In genomic region chr16:339680-340079, GRCh38 we compare ENCODE assay signal across 11 cellular contexts. TPM values are rescaled to one million over a fixed set of nuclear protein-coding genes. Genes with fewer than 3 reads are reported as not detected.
DNase-seq lines count a peak whose midpoint lies in the region; ATAC-seq and TF ChIP-seq lines count a peak whose summit lies in the region.
"Had no signal": no experiment of that assay in that cellular context is flagged by ENCODE, and none has a peak within 500 bp of the region (broad histone marks: within the 10 kb centered on the region; RNA-seq: fewer than 3 reads in every experiment).

No MANE protein-coding gene starts in this region.

- H3F3A ChIP-seq in Loucy (ENCODE audit: low read depth) = no peaks in the 10 kb centered on the region

- H3K27ac ChIP-seq in CD4-positive, alpha-beta memory T cell (ENCODE audit: low read depth, low read length) = no peak overlapping the region
- H3K27ac ChIP-seq: right lobe of liver, suprapubic skin had no signal

- peaks cover 38 to 78% (median 59%) of the 10 kb centered on the region in 4 donors for H3K4me1 Mint-ChIP-seq in CD4-positive, alpha-beta memory T cell
- H3K4me1 Mint-ChIP-seq in activated CD4-positive, alpha-beta memory T cell treated with anti-CD3 and anti-CD28 coated beads, Interleukin-2, amount 10 ng/mL, durations not matched to agents 7 days and 5 days = peaks cover 47% of the 10 kb centered on the region
- peaks cover 54 to 55% of the 10 kb centered on the region in 2 donors for H3K4me1 Mint-ChIP-seq in natural killer cell treated with Interleukin-12 subunit alpha and Interleukin-12 subunit beta and Interleukin-15 and Interleukin-18, amount 100 ng/mL, for 72 hours (ENCODE audit: low read depth in 2 of 2)

- peaks cover 55% of the 10 kb centered on the region for H3K79me2 ChIP-seq in Loucy (ENCODE audit: insufficient read depth, low read length)

- H3K36me3 Mint-ChIP-seq in CD4-positive, alpha-beta memory T cell = peaks cover 8 to 26% of the 10 kb centered on the region in 2 donors
- H3K36me3 Mint-ChIP-seq in activated CD4-positive, alpha-beta memory T cell treated with anti-CD3 and anti-CD28 coated beads, Interleukin-2, amount 10 ng/mL, durations not matched to agents 7 days and 5 days (ENCODE audit: low read depth) = peaks cover 34% of the 10 kb centered on the region
- H3K36me3 Mint-ChIP-seq in natural killer cell treated with Interleukin-12 subunit alpha and Interleukin-12 subunit beta and Interleukin-15 and Interleukin-18, amount 100 ng/mL, for 72 hours = no peaks in the 10 kb centered on the region

- H4K20me1 ChIP-seq in Loucy (ENCODE audit: insufficient read depth, low read length, poor library complexity, severe bottlenecking) = no peaks in the 10 kb centered on the region

- intact Hi-C loops in CD4-positive, alpha-beta memory T cell (cut with micrococcal nuclease) = no loop called here

- no peaks in the 10 kb centered on the region for H3K9me3 ChIP-seq in CD4-positive, alpha-beta memory T cell (ENCODE audit: control insufficient read depth in 1 of 2, low read length in 2 of 2)
- no peaks in the 10 kb centered on the region for H3K9me3 ChIP-seq in Loucy (ENCODE audit: insufficient read depth, low read depth, low read length)
- H3K9me3 ChIP-seq: right lobe of liver, suprapubic skin had no signal

- POLR2A ChIA-PET in CD4-positive, alpha-beta memory T cell (lab: Charles Lee; ENCODE audit: partially characterized antibody) = no interaction called here
- POLR2A ChIA-PET in activated CD4-positive, alpha-beta memory T cell treated with anti-CD3 and anti-CD28 coated beads, Interleukin-2, amount 10 ng/mL, durations not matched to agents 7 days and 5 days (lab: Charles Lee) = no interaction called here

- CTCF ChIA-PET in CD4-positive, alpha-beta memory T cell (lab: Charles Lee; ENCODE audit: partially characterized antibody) = no interaction called here
- CTCF ChIA-PET in activated CD4-positive, alpha-beta memory T cell treated with anti-CD3 and anti-CD28 coated beads, Interleukin-2, amount 10 ng/mL, durations not matched to agents 7 days and 5 days (lab: Charles Lee) = no interaction called here

- peaks cover 10% of the 10 kb centered on the region for H3K36me3 ChIP-seq in CD4-positive, alpha-beta memory T cell (ENCODE audit: insufficient read depth, low read length)
- H3K36me3 ChIP-seq in Loucy (ENCODE audit: insufficient read depth, low read length) = no peaks in the 10 kb centered on the region

- peaks cover 54% of the 10 kb centered on the region for H3K4me1 ChIP-seq in CD4-positive, alpha-beta memory T cell (ENCODE audit: insufficient read depth, low read length)
- H3K4me1 ChIP-seq in Loucy (ENCODE audit: insufficient read depth, low read length, poor library complexity, severe bottlenecking) = peaks cover 22% of the 10 kb centered on the region
- H3K4me1 ChIP-seq: right lobe of liver had no signal

- H3K4me2 ChIP-seq in Loucy (ENCODE audit: low read depth, low read length, poor library complexity, severe bottlenecking) = peak overlapping the region; percentile 31

- no peak overlapping the region for H2AFZ ChIP-seq in Loucy (ENCODE audit: low read length)

- H3K27ac Mint-ChIP-seq in CD4-positive, alpha-beta memory T cell = peak overlapping the region in 6 of 7 donors; percentile 38 to 87 (median 72)
- peak overlapping the region; percentile 16 for H3K27ac Mint-ChIP-seq in activated CD4-positive, alpha-beta memory T cell treated with anti-CD3 and anti-CD28 coated beads, Interleukin-2, amount 10 ng/mL, durations not matched to agents 7 days and 5 days
- peak overlapping the region; percentile 33 to 56 for H3K27ac Mint-ChIP-seq in natural killer cell treated with Interleukin-12 subunit alpha and Interleukin-12 subunit beta and Interleukin-15 and Interleukin-18, amount 100 ng/mL, for 72 hours

- H3K4me3 ChIP-seq in CD4-positive, alpha-beta memory T cell (ENCODE audit: low read length in 2 of 2) = no peak overlapping the region
- H3K4me3 ChIP-seq in Loucy (ENCODE audit: low read length, poor library complexity, severe bottlenecking) = no peak overlapping the region
- H3K4me3 ChIP-seq: right lobe of liver, suprapubic skin had no signal

- peak overlapping the region in 7 of 8 donors; percentile 19 to 89 (median 68) for H3K4me3 Mint-ChIP-seq in CD4-positive, alpha-beta memory T cell
- no peak overlapping the region for H3K4me3 Mint-ChIP-seq in activated CD4-positive, alpha-beta memory T cell treated with anti-CD3 and anti-CD28 coated beads, Interleukin-2, amount 10 ng/mL, durations not matched to agents 7 days and 5 days
- H3K4me3 Mint-ChIP-seq in natural killer cell treated with Interleukin-12 subunit alpha and Interleukin-12 subunit beta and Interleukin-15 and Interleukin-18, amount 100 ng/mL, for 72 hours = peak overlapping the region; percentile 60

- no peak for TF ChIP-seq CTCF in Loucy (conservative IDR thresholded peaks at IDR 0.05; ENCODE audit: low read length)

- DNase-seq in CD4-positive, alpha-beta memory T cell = peak in 1 of 5 donors; percentile 21
- DNase-seq in activated CD4-positive, alpha-beta memory T cell treated with anti-CD3 and anti-CD28 coated beads, Interleukin-2, amount 10 ng/mL, durations not matched to agents 7 days and 5 days = no peak
- DNase-seq in natural killer cell treated with Interleukin-12 subunit alpha and Interleukin-12 subunit beta and Interleukin-15 and Interleukin-18, amount 100 ng/mL, for 72 hours (ENCODE audit: low spot score) = no peak
- no peak for DNase-seq in stimulated activated CD4-positive, alpha-beta T cell treated with anti-CD3 and anti-CD28 coated beads, Interleukin-4, amount 100 ng/mL, for 24 hours
- DNase-seq in nucleus accumbens (lab: John Stamatoyannopoulos, UW) = no peak
- DNase-seq: NCI-H2171 treated with DMSO at 0.1 percent for 48 hours; NK-92 treated with Interleukin-12 subunit alpha and Interleukin-12 subunit beta, amount 100 ng/mL, for 24 hours; right lobe of liver had no signal

- H3K9ac ChIP-seq in Loucy (ENCODE audit: low read depth, low read length, poor library complexity, severe bottlenecking) = no peak overlapping the region

- ATAC-seq in natural killer cell treated with Interleukin-12 subunit alpha and Interleukin-12 subunit beta and Interleukin-15 and Interleukin-18, amount 100 ng/mL, for 72 hours = peak; percentile 62 to 70
- ATAC-seq in GM18858 (IDR thresholded peaks at IDR 0.05; ENCODE audit: unreplicated experiment) = no peak

- H3K27me3 Mint-ChIP-seq in CD4-positive, alpha-beta memory T cell = no peaks in the 10 kb centered on the region
- no peaks in the 10 kb centered on the region for H3K27me3 Mint-ChIP-seq in activated CD4-positive, alpha-beta memory T cell treated with anti-CD3 and anti-CD28 coated beads, Interleukin-2, amount 10 ng/mL, durations not matched to agents 7 days and 5 days
- H3K27me3 Mint-ChIP-seq in natural killer cell treated with Interleukin-12 subunit alpha and Interleukin-12 subunit beta and Interleukin-15 and Interleukin-18, amount 100 ng/mL, for 72 hours = no peaks in the 10 kb centered on the region

- no peaks in the 10 kb centered on the region for H3K27me3 ChIP-seq in CD4-positive, alpha-beta memory T cell (ENCODE audit: insufficient read depth, low read length)
- no peaks in the 10 kb centered on the region for H3K27me3 ChIP-seq in Loucy (ENCODE audit: insufficient read depth, low read length, poor library complexity, severe bottlenecking)
- H3K27me3 ChIP-seq: right lobe of liver, suprapubic skin had no signal

- no peaks in the 10 kb centered on the region for H3K9me2 ChIP-seq in Loucy (replicated peaks; ENCODE audit: low read depth, low read length)

- no peaks in the 10 kb centered on the region for H3K9me3 Mint-ChIP-seq in CD4-positive, alpha-beta memory T cell
- no peaks in the 10 kb centered on the region for H3K9me3 Mint-ChIP-seq in activated CD4-positive, alpha-beta memory T cell treated with anti-CD3 and anti-CD28 coated beads, Interleukin-2, amount 10 ng/mL, durations not matched to agents 7 days and 5 days
- H3K9me3 Mint-ChIP-seq in natural killer cell treated with Interleukin-12 subunit alpha and Interleukin-12 subunit beta and Interleukin-15 and Interleukin-18, amount 100 ng/mL, for 72 hours = no peaks in the 10 kb centered on the region

RNA-seq across cellular contexts. Expression of gene AXIN1, which starts 12.8 kb away (rescaled TPM):
- 10 to 100 TPM; 40.3 to 43.0 TPM for total RNA-seq in CD4-positive, alpha-beta memory T cell
- polyA plus RNA-seq in CD4-positive, alpha-beta memory T cell = 1 to 10 TPM in 1 of 2 donors, under 1 TPM in 1; 0.67 to 6.0 TPM
- total RNA-seq in activated CD4-positive, alpha-beta memory T cell treated with anti-CD3 and anti-CD28 coated beads, Interleukin-2, amount 10 ng/mL, durations not matched to agents 7 days and 5 days = 10 to 100 TPM; 25.4 to 25.7 TPM
- total RNA-seq in natural killer cell treated with Interleukin-12 subunit alpha and Interleukin-12 subunit beta and Interleukin-15 and Interleukin-18, amount 100 ng/mL, for 72 hours = 10 to 100 TPM; 20.1 to 29.1 TPM

RNA-seq across cellular contexts. Expression of gene MRPL28, which starts 30.7 kb away (rescaled TPM):
- 10 to 100 TPM; 27.9 to 29.2 TPM for total RNA-seq in CD4-positive, alpha-beta memory T cell
- polyA plus RNA-seq in CD4-positive, alpha-beta memory T cell = 10 to 100 TPM; 58.6 to 59.2 TPM
- 10 to 100 TPM; 71.4 to 72.6 TPM for total RNA-seq in activated CD4-positive, alpha-beta memory T cell treated with anti-CD3 and anti-CD28 coated beads, Interleukin-2, amount 10 ng/mL, durations not matched to agents 7 days and 5 days
- 10 to 100 TPM; 80.6 to 98.6 TPM for total RNA-seq in natural killer cell treated with Interleukin-12 subunit alpha and Interleukin-12 subunit beta and Interleukin-15 and Interleukin-18, amount 100 ng/mL, for 72 hours

RNA-seq across cellular contexts. Expression of gene PGAP6, which starts 42.1 kb away (rescaled TPM):
- 10 to 100 TPM; 72.2 to 73.5 TPM for total RNA-seq in CD4-positive, alpha-beta memory T cell
- polyA plus RNA-seq in CD4-positive, alpha-beta memory T cell = 10 to 100 TPM; 22.7 to 40.5 TPM
- 10 to 100 TPM; 59.2 to 59.9 TPM for total RNA-seq in activated CD4-positive, alpha-beta memory T cell treated with anti-CD3 and anti-CD28 coated beads, Interleukin-2, amount 10 ng/mL, durations not matched to agents 7 days and 5 days
- total RNA-seq in natural killer cell treated with Interleukin-12 subunit alpha and Interleukin-12 subunit beta and Interleukin-15 and Interleukin-18, amount 100 ng/mL, for 72 hours = 10 to 100 TPM; 39.4 to 46.8 TPM

RNA-seq across cellular contexts. Expression of gene PDIA2, which starts 56.7 kb away (rescaled TPM):
- total RNA-seq in CD4-positive, alpha-beta memory T cell = not detected
- not detected for polyA plus RNA-seq in CD4-positive, alpha-beta memory T cell
- total RNA-seq in activated CD4-positive, alpha-beta memory T cell treated with anti-CD3 and anti-CD28 coated beads, Interleukin-2, amount 10 ng/mL, durations not matched to agents 7 days and 5 days = not detected
- total RNA-seq in natural killer cell treated with Interleukin-12 subunit alpha and Interleukin-12 subunit beta and Interleukin-15 and Interleukin-18, amount 100 ng/mL, for 72 hours = not detected
- total RNA-seq: right lobe of liver, suprapubic skin had no signal

RNA-seq across cellular contexts. Expression of gene NME4, which starts 57.3 kb away (rescaled TPM):
- 10 to 100 TPM; 34.9 to 35.4 TPM for total RNA-seq in CD4-positive, alpha-beta memory T cell
- polyA plus RNA-seq in CD4-positive, alpha-beta memory T cell = 10 to 100 TPM; 54.4 to 61.7 TPM
- total RNA-seq in activated CD4-positive, alpha-beta memory T cell treated with anti-CD3 and anti-CD28 coated beads, Interleukin-2, amount 10 ng/mL, durations not matched to agents 7 days and 5 days = 10 to 100 TPM; 33.9 to 34.0 TPM
- 1 to 10 TPM; 2.7 to 9.1 TPM for total RNA-seq in natural killer cell treated with Interleukin-12 subunit alpha and Interleukin-12 subunit beta and Interleukin-15 and Interleukin-18, amount 100 ng/mL, for 72 hours

Comparison
In these comparisons a context has a peak if more than half of its experiments do, and no peak if none do; other contexts are left out.
1. H3K27ac Mint-ChIP-seq: peak in every context shown above with its lines; median percentile 72 in CD4-positive, alpha-beta memory T cell; 44 in natural killer cell treated with Interleukin-12 subunit alpha and Interleukin-12 subunit beta and Interleukin-15 and Interleukin-18, amount 100 ng/mL, for 72 hours; 16 in activated CD4-positive, alpha-beta memory T cell treated with anti-CD3 and anti-CD28 coated beads, Interleukin-2, amount 10 ng/mL, durations not matched to agents 7 days and 5 days.